Comparison of ENCODE assay signal across 1 cellular context in genomic region chr2:105749583-105750399, GRCh38.
TF ChIP-seq lines count a peak whose summit lies in the region.

No MANE protein-coding gene starts in this region.

TF ChIP-seq in H1, 55 proteins besides CTCF, POLR2A, EP300 and RAD21:
- no peak for TF ChIP-seq EZH2 (IDR thresholded peaks at IDR 0.05; ENCODE audit: low read depth, low read length, severe bottlenecking)
- TF ChIP-seq RXRA (IDR thresholded peaks at IDR 0.05; ENCODE audit: insufficient read depth, low read depth, low read length) = no peak
- TF ChIP-seq ASH2L (IDR thresholded peaks at IDR 0.05; ENCODE audit: low read length) = no peak
- TF ChIP-seq USF2 (IDR thresholded peaks at IDR 0.05; ENCODE audit: low read length) = no peak
- no peak for TF ChIP-seq CEBPB (IDR thresholded peaks at IDR 0.05; ENCODE audit: low read depth, low read length)
- no peak for TF ChIP-seq POLR2AphosphoS5 (IDR thresholded peaks at IDR 0.05; ENCODE audit: low read depth, low read length)
- TF ChIP-seq GABPA (IDR thresholded peaks at IDR 0.05; ENCODE audit: borderline replicate concordance, insufficient read depth, low read length) = no peak
- TF ChIP-seq EGR1 (IDR thresholded peaks at IDR 0.05; ENCODE audit: borderline replicate concordance, low read depth, low read length) = no peak
- no peak for TF ChIP-seq RNF2 (IDR thresholded peaks at IDR 0.05; ENCODE audit: borderline replicate concordance, low read depth, low read length, missing control alignments, poor library complexity, severe bottlenecking)
- no peak for TF ChIP-seq MAX (IDR thresholded peaks at IDR 0.05)
- no peak for TF ChIP-seq BRCA1 (IDR thresholded peaks at IDR 0.05; ENCODE audit: low read depth, low read length)
- TF ChIP-seq JUN (IDR thresholded peaks at IDR 0.05; ENCODE audit: low read depth, low read length) = no peak
- no peak for TF ChIP-seq SRF (IDR thresholded peaks at IDR 0.05; ENCODE audit: low read depth, low read length)
- TF ChIP-seq RBBP5 (IDR thresholded peaks at IDR 0.05; ENCODE audit: borderline replicate concordance, low read depth, low read length) = no peak
- TF ChIP-seq YY1 (IDR thresholded peaks at IDR 0.05; ENCODE audit: low read depth, low read length) = no peak
- TF ChIP-seq JUND (IDR thresholded peaks at IDR 0.05; ENCODE audit: low read length) = no peak
- TF ChIP-seq ATF2 (IDR thresholded peaks at IDR 0.05; ENCODE audit: low read length) = no peak
- TF ChIP-seq TAF1 (IDR thresholded peaks at IDR 0.05; ENCODE audit: low read depth, low read length) = no peak
- no peak for TF ChIP-seq TBP (IDR thresholded peaks at IDR 0.05; ENCODE audit: low read depth, low read length)
